1 cellular context compared by ENCODE assay signal in the genomic region with DNA sequence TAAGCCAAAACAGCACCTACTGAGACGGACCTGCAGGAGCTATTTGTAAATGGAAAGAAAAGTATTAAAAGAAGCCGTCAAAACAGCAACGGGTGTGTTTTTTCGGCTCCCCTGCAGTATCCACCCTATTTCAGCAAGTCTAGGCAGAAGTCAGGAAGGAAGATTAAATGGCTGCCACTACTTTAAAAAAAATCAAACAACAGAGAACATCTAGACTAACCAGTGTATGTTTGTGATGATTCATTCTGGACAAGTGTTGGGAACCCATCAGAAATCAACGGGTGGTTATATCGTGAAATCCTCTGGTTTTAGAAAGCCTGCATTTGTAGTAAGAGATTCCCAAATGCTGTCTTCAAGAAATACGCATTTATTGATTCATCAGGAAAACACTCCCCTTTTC.
TF ChIP-seq lines count a peak whose summit lies in the region.

No MANE protein-coding gene starts in this region.

TF ChIP-seq in GM23338, 12 proteins besides CTCF, POLR2A, EP300 and RAD21 (continued from another document):
- TF ChIP-seq ZNF462 (CRISPR knock-in tag; IDR thresholded peaks at IDR 0.05) (no peak), ZNF331 (CRISPR knock-in tag; IDR thresholded peaks at IDR 0.05; ENCODE audit: low read depth) (no peak), NANOG (IDR thresholded peaks at IDR 0.05; ENCODE audit: borderline replicate concordance) (no peak), JUNB (IDR thresholded peaks at IDR 0.05; ENCODE audit: unreplicated experiment) (no peak), CREB1 (CRISPR knock-in tag; IDR thresholded peaks at IDR 0.05; ENCODE audit: low read depth) (no peak), EZH2phosphoT487 (IDR thresholded peaks at IDR 0.05; ENCODE audit: unreplicated experiment) (no peak)
